In the genomic region with DNA sequence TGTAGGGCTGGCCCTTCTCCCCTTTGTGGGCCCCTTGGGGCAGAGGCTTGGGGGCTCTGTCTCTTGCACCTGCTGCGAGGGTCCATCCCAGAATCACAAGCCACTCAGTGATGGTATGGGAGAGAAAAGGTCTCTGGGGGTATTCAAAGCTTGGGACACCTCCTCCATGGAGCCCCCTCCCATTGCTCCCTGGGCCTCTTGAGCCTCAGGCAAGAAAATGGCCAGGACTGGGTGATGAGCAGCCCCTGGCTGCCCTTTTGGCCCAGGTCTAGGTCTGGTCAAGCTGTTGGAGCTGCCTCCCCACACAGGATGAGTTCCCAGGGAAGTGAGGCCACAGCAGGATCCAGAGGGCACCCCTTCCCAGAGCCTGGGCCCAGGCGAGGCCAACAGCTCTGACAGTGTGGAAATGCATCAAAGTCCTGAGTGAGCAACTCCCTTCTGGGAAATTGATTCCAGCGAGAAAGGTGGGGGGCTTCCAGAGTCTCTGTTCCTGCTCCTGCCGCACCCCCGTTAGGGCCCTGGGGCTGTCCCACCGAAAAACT, we compare ENCODE assay signal across 19 cellular contexts. TPM values are rescaled to one million over a fixed set of nuclear protein-coding genes. Genes with fewer than 3 reads are reported as not detected.
DNase-seq lines count a peak whose midpoint lies in the region; ATAC-seq and TF ChIP-seq lines count a peak whose summit lies in the region.
"Had no signal": no experiment of that assay in that cellular context is flagged by ENCODE, and none has a peak within 500 bp of the region (broad histone marks: within the 10 kb centered on the region; RNA-seq: fewer than 3 reads in every experiment).

No MANE protein-coding gene starts in this region.

- no peaks in the 10 kb centered on the region for H3K36me3 Mint-ChIP-seq in natural killer cell treated with Interleukin-12 subunit alpha and Interleukin-12 subunit beta and Interleukin-15 and Interleukin-18, amount 100 ng/mL, for 72 hours
- H3K36me3 Mint-ChIP-seq in natural killer cell (no peaks in the 10 kb centered on the region), immature natural killer cell (no peaks in the 10 kb centered on the region)

- H3K4me3 Mint-ChIP-seq in natural killer cell treated with Interleukin-12 subunit alpha and Interleukin-12 subunit beta and Interleukin-15 and Interleukin-18, amount 100 ng/mL, for 72 hours, result no peak overlapping the region
- H3K4me3 Mint-ChIP-seq in natural killer cell (no peak overlapping the region), immature natural killer cell (no peak overlapping the region)

- H3K27me3 Mint-ChIP-seq in natural killer cell treated with Interleukin-12 subunit alpha and Interleukin-12 subunit beta and Interleukin-15 and Interleukin-18, amount 100 ng/mL, for 72 hours, result peaks cover 0 to 3% of the 10 kb centered on the region in 2 donors
- H3K27me3 Mint-ChIP-seq in natural killer cell (ENCODE audit: low read depth in 2 of 2) (peaks cover 0 to 6% of the 10 kb centered on the region in 2 donors), immature natural killer cell (ENCODE audit: low read depth in 3 of 3) (peaks cover 2 to 7% (median 6%) of the 10 kb centered on the region in 3 donors)

- TF ChIP-seq CTCF in natural killer cell (IDR thresholded peaks at IDR 0.05) (no peak), coronary artery (IDR thresholded peaks at IDR 0.05) (no peak)

- intact Hi-C loops in natural killer cell (cut with micrococcal nuclease) (no loop called here), posterior vena cava (cut with DNase I) (loop anchor here in 1 of 2 donors (10.0 kb wide), 1 partner anchor 1630 kb away; no protein-coding TSS in a partner anchor)

- no peaks in the 10 kb centered on the region for H3K9me3 Mint-ChIP-seq in natural killer cell treated with Interleukin-12 subunit alpha and Interleukin-12 subunit beta and Interleukin-15 and Interleukin-18, amount 100 ng/mL, for 72 hours
- H3K9me3 Mint-ChIP-seq in natural killer cell, result no peaks in the 10 kb centered on the region
- H3K9me3 Mint-ChIP-seq in immature natural killer cell, result peaks cover 0 to 1% (median 0%) of the 10 kb centered on the region in 6 donors
- H3K9me3 Mint-ChIP-seq: H9 had no signal

- peak; percentile 41 for DNase-seq in natural killer cell treated with Interleukin-12 subunit alpha and Interleukin-12 subunit beta and Interleukin-15 and Interleukin-18, amount 100 ng/mL, for 72 hours (ENCODE audit: low spot score)
- DNase-seq in natural killer cell, result no peak
- peak; percentile 55 for DNase-seq in coronary artery (ENCODE audit: low spot score)
- peak; percentile 64 for DNase-seq in posterior vena cava (ENCODE audit: low spot score)
- no peak for DNase-seq in NCI-H1436 (lab: John Stamatoyannopoulos, UW)
- no peak for DNase-seq in immature natural killer cell
- DNase-seq: DMS153, H9, Karpas-422, MM.1S, NCI-H1105, NCI-H2171 treated with DMSO at 0.1 percent for 48 hours, NCI-H774, SIG-M5 had no signal

- no peak for ATAC-seq in natural killer cell treated with Interleukin-12 subunit alpha and Interleukin-12 subunit beta and Interleukin-15 and Interleukin-18, amount 100 ng/mL, for 72 hours
- ATAC-seq in natural killer cell (no peak), GM18858 (IDR thresholded peaks at IDR 0.05; ENCODE audit: unreplicated experiment) (no peak)
- ATAC-seq: Panc1 had no signal

- H3K27ac ChIP-seq in coronary artery, result no peak overlapping the region
- H3K27ac ChIP-seq: BLaER1 treated with 17β-estradiol and CSF1 and Interleukin-3, amounts not matched to agents 10 nM and 100 nM had no signal

- no peak overlapping the region for H3K4me3 ChIP-seq in coronary artery

- no peak overlapping the region for H3K27ac Mint-ChIP-seq in natural killer cell treated with Interleukin-12 subunit alpha and Interleukin-12 subunit beta and Interleukin-15 and Interleukin-18, amount 100 ng/mL, for 72 hours
- no peak overlapping the region for H3K27ac Mint-ChIP-seq in natural killer cell
- no peak overlapping the region for H3K27ac Mint-ChIP-seq in immature natural killer cell
- H3K27ac Mint-ChIP-seq: H9 had no signal

- H3K4me1 Mint-ChIP-seq in natural killer cell treated with Interleukin-12 subunit alpha and Interleukin-12 subunit beta and Interleukin-15 and Interleukin-18, amount 100 ng/mL, for 72 hours (ENCODE audit: low read depth in 2 of 2), result no peaks in the 10 kb centered on the region
- H3K4me1 Mint-ChIP-seq in natural killer cell, result peaks cover 0 to 6% of the 10 kb centered on the region in 2 donors
- peaks cover 7 to 8% of the 10 kb centered on the region in 2 donors for H3K4me1 Mint-ChIP-seq in immature natural killer cell

RNA-seq across cellular contexts. Expression of a gene that starts 3.4 kb away (rescaled TPM):
- total RNA-seq in natural killer cell treated with Interleukin-12 subunit alpha and Interleukin-12 subunit beta and Interleukin-15 and Interleukin-18, amount 100 ng/mL, for 72 hours, result not detected
- not detected for total RNA-seq in natural killer cell
- total RNA-seq in posterior vena cava, result 1 to 10 TPM in 1 of 2 donors, not detected in 1; 1.4 TPM
- not detected for polyA plus RNA-seq in immature natural killer cell
- total RNA-seq: NCI-H460 had no signal
- polyA plus RNA-seq: AG04450 had no signal

RNA-seq across cellular contexts. Expression of a gene that starts 21.1 kb away (rescaled TPM):
- total RNA-seq in natural killer cell treated with Interleukin-12 subunit alpha and Interleukin-12 subunit beta and Interleukin-15 and Interleukin-18, amount 100 ng/mL, for 72 hours, result 100 to 1,000 TPM; 101 to 229 TPM
- total RNA-seq in natural killer cell, result 10 to 100 TPM; 30.1 to 38.3 (median 38.1) TPM
- 10 to 100 TPM; 39.9 to 60.0 TPM for total RNA-seq in posterior vena cava
- 10 to 100 TPM; 39.8 to 65.7 (median 48.4) TPM for polyA plus RNA-seq in immature natural killer cell

RNA-seq across cellular contexts. Expression of a gene that starts 40.4 kb away (rescaled TPM):
- total RNA-seq in natural killer cell treated with Interleukin-12 subunit alpha and Interleukin-12 subunit beta and Interleukin-15 and Interleukin-18, amount 100 ng/mL, for 72 hours, result 1 to 10 TPM; 1.0 to 2.4 TPM
- total RNA-seq in natural killer cell (1 to 10 TPM; 3.3 to 9.0 (median 6.4) TPM), posterior vena cava (100 to 1,000 TPM; 783 to 919 TPM)
- 1 to 10 TPM in 2 of 3 donors, not detected in 1; 1.5 TPM for polyA plus RNA-seq in immature natural killer cell
- total RNA-seq: NCI-H460 had no signal

RNA-seq across cellular contexts. Expression of a gene that starts 44.7 kb away (rescaled TPM):
- total RNA-seq in natural killer cell treated with Interleukin-12 subunit alpha and Interleukin-12 subunit beta and Interleukin-15 and Interleukin-18, amount 100 ng/mL, for 72 hours, result under 1 TPM in 1 of 2 donors, not detected in 1; 0.24 TPM
- total RNA-seq in natural killer cell (not detected), posterior vena cava (under 1 TPM; 0.51 to 0.81 TPM)
- not detected for polyA plus RNA-seq in immature natural killer cell
- total RNA-seq: NCI-H460 had no signal

RNA-seq across cellular contexts. Expression of a gene that starts 56.3 kb away (rescaled TPM):
- total RNA-seq in natural killer cell treated with Interleukin-12 subunit alpha and Interleukin-12 subunit beta and Interleukin-15 and Interleukin-18, amount 100 ng/mL, for 72 hours, result 10 to 100 TPM; 93.1 to 99.3 TPM
- total RNA-seq in natural killer cell (100 to 1,000 TPM in 1 of 3 donors, 10 to 100 TPM in 2; 72.4 to 107 (median 87.1) TPM), posterior vena cava (10 to 100 TPM; 56.7 to 71.8 TPM)
- 10 to 100 TPM; 39.1 to 64.9 (median 56.9) TPM for polyA plus RNA-seq in immature natural killer cell

Comparison
In these comparisons a context has a peak if more than half of its experiments do, and no peak if none do; other contexts are left out.
1. DNase-seq: peak in natural killer cell treated with Interleukin-12 subunit alpha and Interleukin-12 subunit beta and Interleukin-15 and Interleukin-18, amount 100 ng/mL, for 72 hours (single experiment), coronary artery (single experiment) and posterior vena cava (single experiment); none in natural killer cell (single experiment), NCI-H1436 (single experiment) and immature natural killer cell (0 of 3).
2. RNA of a gene that starts 40.4 kb away (total RNA-seq): 783 to 919 TPM in posterior vena cava; 3.3 to 9.0 TPM in natural killer cell and 1.0 to 2.4 TPM in natural killer cell treated with Interleukin-12 subunit alpha and Interleukin-12 subunit beta and Interleukin-15 and Interleukin-18, amount 100 ng/mL, for 72 hours; every median in the first group is over 10 times any median in the second.